ENCODE assay signal across 7 cellular contexts in the genomic region with DNA sequence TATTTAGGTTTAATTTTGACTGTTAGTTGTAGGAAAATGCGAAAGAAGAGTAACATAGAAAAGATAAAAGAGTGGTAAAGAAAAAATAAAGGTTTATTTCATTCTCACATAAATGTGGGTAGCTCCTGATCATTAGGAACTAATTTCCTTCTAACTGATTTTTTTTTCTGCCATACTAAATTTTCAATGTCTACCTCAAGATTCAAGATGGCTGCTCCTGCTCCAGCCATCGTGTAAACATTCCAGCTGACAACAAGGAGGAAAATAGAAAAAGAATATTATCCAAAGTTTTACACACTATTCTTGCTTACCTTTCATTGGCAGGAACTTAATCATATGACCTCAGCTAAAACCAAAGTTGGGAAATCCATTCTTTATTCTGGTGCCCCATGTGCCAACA.
"Had no signal": no experiment of that assay in that cellular context is flagged by ENCODE, and none has a peak within 500 bp of the region (broad histone marks: within the 10 kb centered on the region; RNA-seq: fewer than 3 reads in every experiment).

No MANE protein-coding gene starts in this region.

- H3K4me2 ChIP-seq: KMS-11 had no signal

- DNase-seq: IMR-90, KBM-7, KG1 had no signal

- H3K27ac ChIP-seq: HL-60, KMS-11 had no signal

- FAIRE-seq: HepG2, HTR-8/SVneo had no signal

- ATAC-seq: HepG2 had no signal

- H3K9ac ChIP-seq: KMS-11 had no signal
